ENCODE assay signal across 21 cellular contexts in the genomic region with DNA sequence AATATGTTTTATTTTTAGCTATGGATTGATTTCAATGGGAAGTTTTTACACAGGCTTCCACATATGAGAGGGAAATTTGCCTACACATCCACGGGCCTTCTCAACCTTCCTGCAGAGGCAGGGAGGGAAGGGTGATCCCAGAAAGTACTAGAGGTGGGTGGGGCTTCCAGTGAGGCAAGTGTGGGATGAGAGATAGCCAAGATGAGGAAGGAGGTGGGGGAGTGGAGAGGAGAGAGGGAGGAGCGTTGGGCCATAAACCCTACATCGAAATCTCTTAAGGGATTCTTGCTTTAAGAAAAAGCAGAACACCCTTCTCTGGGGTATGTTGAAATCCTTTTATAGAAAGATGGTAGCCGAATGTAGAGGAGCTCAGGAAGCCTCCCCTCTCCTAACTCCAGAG. TPM values are rescaled to one million over a fixed set of nuclear protein-coding genes. Genes with fewer than 3 reads are reported as not detected.
"Had no signal": no experiment of that assay in that cellular context is flagged by ENCODE, and none has a peak within 500 bp of the region (broad histone marks: within the 10 kb centered on the region; RNA-seq: fewer than 3 reads in every experiment).

No MANE protein-coding gene starts in this region.

- H3K36me3 ChIP-seq: gastrocnemius medialis, heart right ventricle, pancreas, stomach had no signal

- H3K27ac Mint-ChIP-seq: activated CD4-positive, alpha-beta memory T cell treated with anti-CD3 and anti-CD28 coated beads for 36 hours; activated naive CD4-positive, alpha-beta T cell treated with anti-CD3 and anti-CD28 coated beads, Interleukin-2, amount 10 ng/mL, durations not matched to agents 7 days and 5 days; activated T-cell treated with anti-CD3 and anti-CD28 coated beads, Interleukin-2, amount 50 U/mL, for 24 hours; dendritic cell treated with granulocyte-macrophage colony-stimulating factor and Interleukin-4, amounts not matched to agents 40 ng/mL and 50 ng/mL, for 4 days; T-helper 17 cell had no signal

- H3K27ac ChIP-seq: gastrocnemius medialis, heart right ventricle, pancreas, stomach, testis had no signal

- ATAC-seq: gastrocnemius medialis, heart right ventricle, left lobe of liver, T-helper 17 cell had no signal

- H3K4me3 ChIP-seq: gastrocnemius medialis, heart right ventricle, pancreas, stomach, testis had no signal

- H3K9me3 ChIP-seq: gastrocnemius medialis, heart right ventricle, pancreas, testis had no signal

- H3K27me3 ChIP-seq: pancreas, testis had no signal

- H3K4me3 Mint-ChIP-seq: activated CD4-positive, alpha-beta memory T cell treated with anti-CD3 and anti-CD28 coated beads for 36 hours; activated naive CD4-positive, alpha-beta T cell treated with anti-CD3 and anti-CD28 coated beads, Interleukin-2, amount 10 ng/mL, durations not matched to agents 7 days and 5 days; activated T-cell treated with anti-CD3 and anti-CD28 coated beads, Interleukin-2, amount 50 U/mL, for 24 hours; dendritic cell treated with granulocyte-macrophage colony-stimulating factor and Interleukin-4, amounts not matched to agents 40 ng/mL and 50 ng/mL, for 4 days; T-helper 17 cell had no signal

- H3K9me3 Mint-ChIP-seq: activated CD4-positive, alpha-beta memory T cell treated with anti-CD3 and anti-CD28 coated beads for 36 hours; activated T-cell treated with anti-CD3 and anti-CD28 coated beads, Interleukin-2, amount 50 U/mL, for 24 hours; dendritic cell treated with granulocyte-macrophage colony-stimulating factor and Interleukin-4, amounts not matched to agents 40 ng/mL and 50 ng/mL, for 4 days had no signal

- DNase-seq: activated CD4-positive, alpha-beta memory T cell treated with anti-CD3 and anti-CD28 coated beads for 36 hours; activated CD4-positive, CD25-positive, alpha-beta regulatory T cell treated with anti-CD3 and anti-CD28 coated beads, Interleukin-2, amount 50 U/mL, for 72 hours; activated naive CD4-positive, alpha-beta T cell treated with anti-CD3 and anti-CD28 coated beads, Interleukin-2, amount 10 ng/mL, durations not matched to agents 7 days and 5 days; activated T-cell treated with anti-CD3 and anti-CD28 coated beads, Interleukin-2, amount 50 U/mL, for 24 hours; effector memory CD4-positive, alpha-beta T cell; gastrocnemius medialis; heart right ventricle; islet precursor cell; naive B cell; pancreas; stimulated activated CD4-positive, alpha-beta T cell treated with anti-CD3 and anti-CD28 coated beads, Interleukin-2, amount 100 ng/mL, for 24 hours; stomach; T-helper 17 cell; testis had no signal

- H3K4me1 ChIP-seq: testis had no signal

RNA-seq across cellular contexts. Expression of a gene that starts 19.0 kb away (rescaled TPM):
- total RNA-seq: activated CD4-positive, alpha-beta memory T cell treated with anti-CD3 and anti-CD28 coated beads for 36 hours; bronchial epithelial cell; epithelial cell of proximal tubule; gastrocnemius medialis; heart right ventricle; left lobe of liver; lung microvascular endothelial cell; mononuclear cell; renal cortical epithelial cell had no signal
